Comparison of ENCODE assay signal across 29 cellular contexts in genomic region chr15:32107477-32108080, GRCh38.
"Had no signal": no experiment of that assay in that cellular context is flagged by ENCODE, and none has a peak within 500 bp of the region (broad histone marks: within the 10 kb centered on the region; RNA-seq: fewer than 3 reads in every experiment).

No MANE protein-coding gene starts in this region.

- H3K4me1 ChIP-seq: colonic mucosa, esophagus squamous epithelium, lower lobe of right lung, sigmoid colon, upper lobe of right lung, uterus had no signal

- H3K4me3 Mint-ChIP-seq: dendritic cell treated with granulocyte-macrophage colony-stimulating factor and Interleukin-4, amounts not matched to agents 40 ng/mL and 50 ng/mL, for 4 days; immature natural killer cell; stimulated activated memory B cell treated with anti-CD40 and anti-IgM and Interleukin-4, amounts not matched to agents 10 μg/mL and 1 μg/mL and 100 μg/mL, for 72 hours; stimulated activated naive CD8-positive, alpha-beta T cell treated with anti-CD3 and anti-CD28 coated beads, Interleukin-15, Interleukin-2, amounts not matched to agents 100 ng/mL and 50 ng/mL, for 24 hours had no signal

- H3K9me3 Mint-ChIP-seq: dendritic cell treated with granulocyte-macrophage colony-stimulating factor and Interleukin-4, amounts not matched to agents 40 ng/mL and 50 ng/mL, for 4 days; immature natural killer cell; natural killer cell; stimulated activated naive CD8-positive, alpha-beta T cell treated with anti-CD3 and anti-CD28 coated beads, Interleukin-15, Interleukin-2, amounts not matched to agents 100 ng/mL and 50 ng/mL, for 24 hours had no signal

- ATAC-seq: heart right ventricle; left ventricle myocardium superior; lower lobe of right lung; psoas muscle; right cardiac atrium; stimulated activated memory B cell treated with anti-CD40 and anti-IgM and Interleukin-4, amounts not matched to agents 10 μg/mL and 1 μg/mL and 100 μg/mL, for 72 hours; upper lobe of right lung had no signal

- H3K27ac ChIP-seq: colonic mucosa, esophagus squamous epithelium, heart right ventricle, lower lobe of right lung, ovary, psoas muscle, sigmoid colon, spleen, thoracic aorta, transverse colon, upper lobe of right lung, uterus had no signal

- H3K9me3 ChIP-seq: colonic mucosa, esophagus squamous epithelium, heart right ventricle, lower lobe of right lung, ovary, psoas muscle, sigmoid colon, spleen, thoracic aorta, transverse colon, upper lobe of right lung, uterus had no signal

- H3K4me1 Mint-ChIP-seq: stimulated activated memory B cell treated with anti-CD40 and anti-IgM and Interleukin-4, amounts not matched to agents 10 μg/mL and 1 μg/mL and 100 μg/mL, for 72 hours had no signal

- H3K36me3 Mint-ChIP-seq: natural killer cell; stimulated activated memory B cell treated with anti-CD40 and anti-IgM and Interleukin-4, amounts not matched to agents 10 μg/mL and 1 μg/mL and 100 μg/mL, for 72 hours had no signal

- H3K27ac Mint-ChIP-seq: dendritic cell treated with granulocyte-macrophage colony-stimulating factor and Interleukin-4, amounts not matched to agents 40 ng/mL and 50 ng/mL, for 4 days; stimulated activated memory B cell treated with anti-CD40 and anti-IgM and Interleukin-4, amounts not matched to agents 10 μg/mL and 1 μg/mL and 100 μg/mL, for 72 hours; stimulated activated naive CD8-positive, alpha-beta T cell treated with anti-CD3 and anti-CD28 coated beads, Interleukin-15, Interleukin-2, amounts not matched to agents 100 ng/mL and 50 ng/mL, for 24 hours had no signal

- FAIRE-seq: endothelial cell of umbilical vein had no signal

- DNase-seq: colonic mucosa; effector CD8-positive, alpha-beta T cell; esophagus squamous epithelium; foreskin melanocyte; glutamatergic neuron; heart right ventricle; hippocampal formation; islet precursor cell; kidney glomerular epithelial cell; left ventricle myocardium superior; lower lobe of right lung; natural killer cell; occipital lobe; ovary; posterior cingulate gyrus; psoas muscle; right cardiac atrium; sigmoid colon; spleen; stimulated activated CD4-positive, alpha-beta T cell treated with anti-CD3 and anti-CD28 coated beads, Interleukin-4, amount 100 ng/mL, for 4 hours; transverse colon; upper lobe of right lung; uterus had no signal

- H3K36me3 ChIP-seq: colonic mucosa, esophagus squamous epithelium, heart right ventricle, lower lobe of right lung, ovary, sigmoid colon, spleen, thoracic aorta, transverse colon, upper lobe of right lung, uterus had no signal

- H3K27me3 ChIP-seq: colonic mucosa, esophagus squamous epithelium, ovary, sigmoid colon, transverse colon, upper lobe of right lung, uterus had no signal

- H3K4me3 ChIP-seq: colonic mucosa, esophagus squamous epithelium, heart right ventricle, lower lobe of right lung, ovary, psoas muscle, sigmoid colon, spleen, thoracic aorta, transverse colon, upper lobe of right lung, uterus had no signal
